Comparison of ENCODE assay signal across 7 cellular contexts in the genomic region with DNA sequence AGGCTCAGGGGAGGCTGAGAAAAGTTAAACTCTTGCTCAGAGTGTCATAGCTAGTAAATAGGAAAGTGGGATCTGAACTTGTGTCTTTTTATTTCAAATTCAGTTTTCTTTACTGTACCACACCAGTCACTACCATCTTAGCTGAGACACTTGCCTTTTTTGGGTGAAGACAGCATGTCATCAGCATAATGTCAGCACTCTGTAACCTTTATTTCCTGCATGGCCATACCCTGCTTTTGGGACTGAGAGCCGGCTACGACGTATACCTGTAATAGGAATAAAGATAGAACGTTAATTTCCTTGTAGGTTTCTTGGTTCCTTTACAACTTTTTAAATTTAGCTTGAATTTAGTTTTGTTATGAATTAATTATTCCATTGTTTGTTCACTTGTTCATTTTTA.
"Had no signal": no experiment of that assay in that cellular context is flagged by ENCODE, and none has a peak within 500 bp of the region (broad histone marks: within the 10 kb centered on the region; RNA-seq: fewer than 3 reads in every experiment).

No MANE protein-coding gene starts in this region.

- H3K4me3 Mint-ChIP-seq: H9 had no signal

- DNase-seq: GM23248, GOT3, H9, HCEC 1CT, KG1 had no signal

- ATAC-seq: HepG2, K562 had no signal

- H3K4me1 Mint-ChIP-seq: H9 had no signal

- H3K9me3 Mint-ChIP-seq: H9 had no signal

- H3K4me3 ChIP-seq: GM23248, K562 had no signal

- FAIRE-seq: HepG2, K562 had no signal

- H3K27ac ChIP-seq: GM23248 had no signal
